In the genomic region with DNA sequence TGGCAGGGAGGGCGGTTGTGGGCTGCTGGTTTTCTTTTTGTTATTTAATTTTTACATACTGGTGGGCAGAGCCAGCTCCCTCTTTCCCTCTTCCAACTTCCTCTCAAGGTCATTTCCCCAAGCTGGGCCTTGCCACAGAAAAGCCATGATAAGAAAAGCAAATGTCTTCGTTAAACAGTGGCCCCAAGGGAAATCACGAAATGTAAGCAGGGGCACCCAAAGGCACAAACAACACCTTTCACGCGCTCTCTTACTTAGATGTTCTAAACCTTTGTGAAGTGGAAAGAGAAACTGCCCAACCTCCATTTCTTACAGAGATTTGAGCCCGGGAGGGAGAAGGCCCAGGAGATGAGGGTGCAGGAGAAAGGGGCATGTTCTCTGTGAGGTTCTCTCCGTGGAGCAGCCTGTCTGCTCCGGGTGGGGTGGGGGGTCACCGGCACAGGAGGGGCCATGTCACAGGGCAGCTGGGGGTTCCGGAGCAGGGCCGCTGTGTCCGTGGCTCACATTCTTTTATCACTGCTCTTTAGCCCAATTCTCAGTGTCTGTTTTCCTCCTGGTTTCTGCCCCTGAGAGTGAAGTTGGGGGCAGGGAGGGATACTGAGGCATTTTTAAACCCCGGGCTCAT, we compare ENCODE assay signal across 1 cellular context.
TF ChIP-seq lines count a peak whose summit lies in the region.

No MANE protein-coding gene starts in this region.

TF ChIP-seq in HepG2, 621 proteins besides CTCF, POLR2A, EP300 and RAD21 (continued from another document and continues in another):
- no peak for TF ChIP-seq KAT2B (IDR thresholded peaks at IDR 0.05; ENCODE audit: borderline replicate concordance, low read depth, low read length)
- TF ChIP-seq ZMYM4 (CRISPR knock-in tag; IDR thresholded peaks at IDR 0.05) = 0 out of 2 replicates have a peak, but pooled peaks have one; percentile 31
- no peak for TF ChIP-seq CBX2 (IDR thresholded peaks at IDR 0.05; ENCODE audit: low read depth, low read length)
- TF ChIP-seq CBX2 (CRISPR knock-in tag; IDR thresholded peaks at IDR 0.05; ENCODE audit: low read depth) = no peak
- TF ChIP-seq, protein P1, sequence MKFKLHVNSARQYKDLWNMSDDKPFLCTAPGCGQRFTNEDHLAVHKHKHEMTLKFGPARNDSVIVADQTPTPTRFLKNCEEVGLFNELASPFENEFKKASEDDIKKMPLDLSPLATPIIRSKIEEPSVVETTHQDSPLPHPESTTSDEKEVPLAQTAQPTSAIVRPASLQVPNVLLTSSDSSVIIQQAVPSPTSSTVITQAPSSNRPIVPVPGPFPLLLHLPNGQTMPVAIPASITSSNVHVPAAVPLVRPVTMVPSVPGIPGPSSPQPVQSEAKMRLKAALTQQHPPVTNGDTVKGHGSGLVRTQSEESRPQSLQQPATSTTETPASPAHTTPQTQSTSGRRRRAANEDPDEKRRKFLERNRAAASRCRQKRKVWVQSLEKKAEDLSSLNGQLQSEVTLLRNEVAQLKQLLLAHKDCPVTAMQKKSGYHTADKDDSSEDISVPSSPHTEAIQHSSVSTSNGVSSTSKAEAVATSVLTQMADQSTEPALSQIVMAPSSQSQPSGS (CRISPR knock-in tag; IDR thresholded peaks at IDR 0.05) = no peak
- TF ChIP-seq, protein P2, sequence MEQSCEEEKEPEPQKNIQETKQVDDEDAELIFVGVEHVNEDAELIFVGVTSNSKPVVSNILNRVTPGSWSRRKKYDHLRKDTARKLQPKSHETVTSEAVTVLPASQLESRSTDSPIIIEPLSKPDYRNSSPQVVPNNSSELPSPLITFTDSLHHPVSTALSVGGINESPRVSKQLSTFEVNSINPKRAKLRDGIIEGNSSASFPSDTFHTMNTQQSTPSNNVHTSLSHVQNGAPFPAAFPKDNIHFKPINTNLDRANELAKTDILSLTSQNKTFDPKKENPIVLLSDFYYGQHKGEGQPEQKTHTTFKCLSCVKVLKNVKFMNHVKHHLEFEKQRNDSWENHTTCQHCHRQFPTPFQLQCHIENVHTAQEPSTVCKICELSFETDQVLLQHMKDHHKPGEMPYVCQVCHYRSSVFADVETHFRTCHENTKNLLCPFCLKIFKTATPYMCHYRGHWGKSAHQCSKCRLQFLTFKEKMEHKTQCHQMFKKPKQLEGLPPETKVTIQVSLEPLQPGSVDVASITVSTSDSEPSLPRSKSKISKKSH (CRISPR knock-in tag; IDR thresholded peaks at IDR 0.05; ENCODE audit: borderline replicate concordance) = no peak
- no peak for TF ChIP-seq ZNF263 (CRISPR knock-in tag; IDR thresholded peaks at IDR 0.05)
- TF ChIP-seq, protein P3, sequence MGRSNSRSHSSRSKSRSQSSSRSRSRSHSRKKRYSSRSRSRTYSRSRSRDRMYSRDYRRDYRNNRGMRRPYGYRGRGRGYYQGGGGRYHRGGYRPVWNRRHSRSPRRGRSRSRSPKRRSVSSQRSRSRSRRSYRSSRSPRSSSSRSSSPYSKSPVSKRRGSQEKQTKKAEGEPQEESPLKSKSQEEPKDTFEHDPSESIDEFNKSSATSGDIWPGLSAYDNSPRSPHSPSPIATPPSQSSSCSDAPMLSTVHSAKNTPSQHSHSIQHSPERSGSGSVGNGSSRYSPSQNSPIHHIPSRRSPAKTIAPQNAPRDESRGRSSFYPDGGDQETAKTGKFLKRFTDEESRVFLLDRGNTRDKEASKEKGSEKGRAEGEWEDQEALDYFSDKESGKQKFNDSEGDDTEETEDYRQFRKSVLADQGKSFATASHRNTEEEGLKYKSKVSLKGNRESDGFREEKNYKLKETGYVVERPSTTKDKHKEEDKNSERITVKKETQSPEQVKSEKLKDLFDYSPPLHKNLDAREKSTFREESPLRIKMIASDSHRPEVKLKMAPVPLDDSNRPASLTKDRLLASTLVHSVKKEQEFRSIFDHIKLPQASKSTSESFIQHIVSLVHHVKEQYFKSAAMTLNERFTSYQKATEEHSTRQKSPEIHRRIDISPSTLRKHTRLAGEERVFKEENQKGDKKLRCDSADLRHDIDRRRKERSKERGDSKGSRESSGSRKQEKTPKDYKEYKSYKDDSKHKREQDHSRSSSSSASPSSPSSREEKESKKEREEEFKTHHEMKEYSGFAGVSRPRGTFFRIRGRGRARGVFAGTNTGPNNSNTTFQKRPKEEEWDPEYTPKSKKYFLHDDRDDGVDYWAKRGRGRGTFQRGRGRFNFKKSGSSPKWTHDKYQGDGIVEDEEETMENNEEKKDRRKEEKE (IDR thresholded peaks at IDR 0.05) = no peak
- TF ChIP-seq ZNF577 (CRISPR knock-in tag; IDR thresholded peaks at IDR 0.05; ENCODE audit: borderline replicate concordance, low read depth) = no peak
- no peak for TF ChIP-seq PRPF4 (IDR thresholded peaks at IDR 0.05; ENCODE audit: low read depth, low read length, poor library complexity, severe bottlenecking)
- TF ChIP-seq ZFX (CRISPR knock-in tag; IDR thresholded peaks at IDR 0.05; ENCODE audit: low read depth) = peak; percentile 39; the same call in 1 of the 2 replicates
- TF ChIP-seq, protein P4, sequence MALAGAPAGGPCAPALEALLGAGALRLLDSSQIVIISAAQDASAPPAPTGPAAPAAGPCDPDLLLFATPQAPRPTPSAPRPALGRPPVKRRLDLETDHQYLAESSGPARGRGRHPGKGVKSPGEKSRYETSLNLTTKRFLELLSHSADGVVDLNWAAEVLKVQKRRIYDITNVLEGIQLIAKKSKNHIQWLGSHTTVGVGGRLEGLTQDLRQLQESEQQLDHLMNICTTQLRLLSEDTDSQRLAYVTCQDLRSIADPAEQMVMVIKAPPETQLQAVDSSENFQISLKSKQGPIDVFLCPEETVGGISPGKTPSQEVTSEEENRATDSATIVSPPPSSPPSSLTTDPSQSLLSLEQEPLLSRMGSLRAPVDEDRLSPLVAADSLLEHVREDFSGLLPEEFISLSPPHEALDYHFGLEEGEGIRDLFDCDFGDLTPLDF (CRISPR knock-in tag; IDR thresholded peaks at IDR 0.05) = no peak
- TF ChIP-seq, protein P5, sequence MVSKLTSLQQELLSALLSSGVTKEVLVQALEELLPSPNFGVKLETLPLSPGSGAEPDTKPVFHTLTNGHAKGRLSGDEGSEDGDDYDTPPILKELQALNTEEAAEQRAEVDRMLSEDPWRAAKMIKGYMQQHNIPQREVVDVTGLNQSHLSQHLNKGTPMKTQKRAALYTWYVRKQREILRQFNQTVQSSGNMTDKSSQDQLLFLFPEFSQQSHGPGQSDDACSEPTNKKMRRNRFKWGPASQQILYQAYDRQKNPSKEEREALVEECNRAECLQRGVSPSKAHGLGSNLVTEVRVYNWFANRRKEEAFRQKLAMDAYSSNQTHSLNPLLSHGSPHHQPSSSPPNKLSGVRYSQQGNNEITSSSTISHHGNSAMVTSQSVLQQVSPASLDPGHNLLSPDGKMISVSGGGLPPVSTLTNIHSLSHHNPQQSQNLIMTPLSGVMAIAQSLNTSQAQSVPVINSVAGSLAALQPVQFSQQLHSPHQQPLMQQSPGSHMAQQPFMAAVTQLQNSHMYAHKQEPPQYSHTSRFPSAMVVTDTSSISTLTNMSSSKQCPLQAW (CRISPR knock-in tag; IDR thresholded peaks at IDR 0.05) = no peak
- no peak for TF ChIP-seq ASH2L (IDR thresholded peaks at IDR 0.05; ENCODE audit: insufficient read length, low read depth, low read length)
- no peak for TF ChIP-seq ZBTB7A (CRISPR knock-in tag; IDR thresholded peaks at IDR 0.05)
- TF ChIP-seq, protein P6, sequence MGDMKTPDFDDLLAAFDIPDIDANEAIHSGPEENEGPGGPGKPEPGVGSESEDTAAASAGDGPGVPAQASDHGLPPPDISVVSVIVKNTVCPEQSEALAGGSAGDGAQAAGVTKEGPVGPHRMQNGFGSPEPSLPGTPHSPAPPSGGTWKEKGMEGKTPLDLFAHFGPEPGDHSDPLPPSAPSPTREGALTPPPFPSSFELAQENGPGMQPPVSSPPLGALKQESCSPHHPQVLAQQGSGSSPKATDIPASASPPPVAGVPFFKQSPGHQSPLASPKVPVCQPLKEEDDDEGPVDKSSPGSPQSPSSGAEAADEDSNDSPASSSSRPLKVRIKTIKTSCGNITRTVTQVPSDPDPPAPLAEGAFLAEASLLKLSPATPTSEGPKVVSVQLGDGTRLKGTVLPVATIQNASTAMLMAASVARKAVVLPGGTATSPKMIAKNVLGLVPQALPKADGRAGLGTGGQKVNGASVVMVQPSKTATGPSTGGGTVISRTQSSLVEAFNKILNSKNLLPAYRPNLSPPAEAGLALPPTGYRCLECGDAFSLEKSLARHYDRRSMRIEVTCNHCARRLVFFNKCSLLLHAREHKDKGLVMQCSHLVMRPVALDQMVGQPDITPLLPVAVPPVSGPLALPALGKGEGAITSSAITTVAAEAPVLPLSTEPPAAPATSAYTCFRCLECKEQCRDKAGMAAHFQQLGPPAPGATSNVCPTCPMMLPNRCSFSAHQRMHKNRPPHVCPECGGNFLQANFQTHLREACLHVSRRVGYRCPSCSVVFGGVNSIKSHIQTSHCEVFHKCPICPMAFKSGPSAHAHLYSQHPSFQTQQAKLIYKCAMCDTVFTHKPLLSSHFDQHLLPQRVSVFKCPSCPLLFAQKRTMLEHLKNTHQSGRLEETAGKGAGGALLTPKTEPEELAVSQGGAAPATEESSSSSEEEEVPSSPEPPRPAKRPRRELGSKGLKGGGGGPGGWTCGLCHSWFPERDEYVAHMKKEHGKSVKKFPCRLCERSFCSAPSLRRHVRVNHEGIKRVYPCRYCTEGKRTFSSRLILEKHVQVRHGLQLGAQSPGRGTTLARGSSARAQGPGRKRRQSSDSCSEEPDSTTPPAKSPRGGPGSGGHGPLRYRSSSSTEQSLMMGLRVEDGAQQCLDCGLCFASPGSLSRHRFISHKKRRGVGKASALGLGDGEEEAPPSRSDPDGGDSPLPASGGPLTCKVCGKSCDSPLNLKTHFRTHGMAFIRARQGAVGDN (CRISPR knock-in tag; IDR thresholded peaks at IDR 0.05) = peak; percentile 41; the same call in 1 of the 2 replicates
- no peak for TF ChIP-seq TOE1 (CRISPR knock-in tag; IDR thresholded peaks at IDR 0.05)
- TF ChIP-seq ATF7-NPFF (CRISPR knock-in tag; IDR thresholded peaks at IDR 0.05; ENCODE audit: low read depth) = no peak
- TF ChIP-seq SPEN (CRISPR knock-in tag; IDR thresholded peaks at IDR 0.05; ENCODE audit: low read depth) = no peak
- no peak for TF ChIP-seq NFKB2 (CRISPR knock-in tag; IDR thresholded peaks at IDR 0.05; ENCODE audit: borderline replicate concordance)
- TF ChIP-seq HNF4A (CRISPR knock-in tag; IDR thresholded peaks at IDR 0.05) = 0 out of 2 replicates have a peak, but pooled peaks have one; percentile 21
- TF ChIP-seq ZNF121 (CRISPR knock-in tag; IDR thresholded peaks at IDR 0.05) = no peak
- no peak for TF ChIP-seq RARA (CRISPR knock-in tag; IDR thresholded peaks at IDR 0.05)
- no peak for TF ChIP-seq NCOR1 (IDR thresholded peaks at IDR 0.05; ENCODE audit: borderline replicate concordance, low read length)
- TF ChIP-seq CBX5 (CRISPR knock-in tag; IDR thresholded peaks at IDR 0.05; ENCODE audit: borderline replicate concordance) = no peak
- TF ChIP-seq MBNL3 (CRISPR knock-in tag; conservative IDR thresholded peaks at IDR 0.05) = no peak
- no peak; the same call in 1 of the 2 replicates for TF ChIP-seq FOXA3 (CRISPR knock-in tag; IDR thresholded peaks at IDR 0.05)
- TF ChIP-seq, protein P7, sequence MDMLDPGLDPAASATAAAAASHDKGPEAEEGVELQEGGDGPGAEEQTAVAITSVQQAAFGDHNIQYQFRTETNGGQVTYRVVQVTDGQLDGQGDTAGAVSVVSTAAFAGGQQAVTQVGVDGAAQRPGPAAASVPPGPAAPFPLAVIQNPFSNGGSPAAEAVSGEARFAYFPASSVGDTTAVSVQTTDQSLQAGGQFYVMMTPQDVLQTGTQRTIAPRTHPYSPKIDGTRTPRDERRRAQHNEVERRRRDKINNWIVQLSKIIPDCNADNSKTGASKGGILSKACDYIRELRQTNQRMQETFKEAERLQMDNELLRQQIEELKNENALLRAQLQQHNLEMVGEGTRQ (IDR thresholded peaks at IDR 0.05; ENCODE audit: low read depth, low read length) = no peak
- TF ChIP-seq, protein P7 (CRISPR knock-in tag; IDR thresholded peaks at IDR 0.05; ENCODE audit: borderline replicate concordance) = no peak
- TF ChIP-seq MIER3 (CRISPR knock-in tag; IDR thresholded peaks at IDR 0.05; ENCODE audit: borderline replicate concordance) = no peak
- TF ChIP-seq SALL1 (CRISPR knock-in tag; IDR thresholded peaks at IDR 0.05) = peak; percentile 10; the same call in 1 of the 2 replicates
- no peak for TF ChIP-seq ZNF160 (CRISPR knock-in tag; IDR thresholded peaks at IDR 0.05)
- TF ChIP-seq SRSF9 (IDR thresholded peaks at IDR 0.05; ENCODE audit: borderline replicate concordance, insufficient read depth, low read depth, low read length, poor library complexity, severe bottlenecking) = no peak
- TF ChIP-seq POLR2AphosphoS5 (IDR thresholded peaks at IDR 0.05; ENCODE audit: low read depth, low read length) = no peak
- TF ChIP-seq, protein P8, sequence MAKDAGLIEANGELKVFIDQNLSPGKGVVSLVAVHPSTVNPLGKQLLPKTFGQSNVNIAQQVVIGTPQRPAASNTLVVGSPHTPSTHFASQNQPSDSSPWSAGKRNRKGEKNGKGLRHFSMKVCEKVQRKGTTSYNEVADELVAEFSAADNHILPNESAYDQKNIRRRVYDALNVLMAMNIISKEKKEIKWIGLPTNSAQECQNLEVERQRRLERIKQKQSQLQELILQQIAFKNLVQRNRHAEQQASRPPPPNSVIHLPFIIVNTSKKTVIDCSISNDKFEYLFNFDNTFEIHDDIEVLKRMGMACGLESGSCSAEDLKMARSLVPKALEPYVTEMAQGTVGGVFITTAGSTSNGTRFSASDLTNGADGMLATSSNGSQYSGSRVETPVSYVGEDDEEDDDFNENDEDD (CRISPR knock-in tag; IDR thresholded peaks at IDR 0.05; ENCODE audit: borderline replicate concordance) = no peak
- no peak for TF ChIP-seq ZNF251 (CRISPR knock-in tag; IDR thresholded peaks at IDR 0.05)
- TF ChIP-seq ZNF292 (CRISPR knock-in tag; IDR thresholded peaks at IDR 0.05; ENCODE audit: borderline replicate concordance, low read depth) = 0 out of 2 replicates have a peak, but pooled peaks have one; percentile 26
- no peak for TF ChIP-seq ZNF672 (CRISPR knock-in tag; IDR thresholded peaks at IDR 0.05)
- no peak for TF ChIP-seq HES4 (CRISPR knock-in tag; IDR thresholded peaks at IDR 0.05; ENCODE audit: borderline replicate concordance)
- TF ChIP-seq, protein P9, sequence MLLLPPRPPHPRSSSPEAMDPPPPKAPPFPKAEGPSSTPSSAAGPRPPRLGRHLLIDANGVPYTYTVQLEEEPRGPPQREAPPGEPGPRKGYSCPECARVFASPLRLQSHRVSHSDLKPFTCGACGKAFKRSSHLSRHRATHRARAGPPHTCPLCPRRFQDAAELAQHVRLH (CRISPR knock-in tag; IDR thresholded peaks at IDR 0.05; ENCODE audit: borderline replicate concordance, low read depth) = no peak
- no peak for TF ChIP-seq ZNF766 (CRISPR knock-in tag; IDR thresholded peaks at IDR 0.05; ENCODE audit: borderline replicate concordance)
- TF ChIP-seq, protein P10, sequence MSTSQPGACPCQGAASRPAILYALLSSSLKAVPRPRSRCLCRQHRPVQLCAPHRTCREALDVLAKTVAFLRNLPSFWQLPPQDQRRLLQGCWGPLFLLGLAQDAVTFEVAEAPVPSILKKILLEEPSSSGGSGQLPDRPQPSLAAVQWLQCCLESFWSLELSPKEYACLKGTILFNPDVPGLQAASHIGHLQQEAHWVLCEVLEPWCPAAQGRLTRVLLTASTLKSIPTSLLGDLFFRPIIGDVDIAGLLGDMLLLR (CRISPR knock-in tag; IDR thresholded peaks at IDR 0.05) = no peak
- TF ChIP-seq CEBPG (CRISPR knock-in tag; IDR thresholded peaks at IDR 0.05) = no peak
- TF ChIP-seq ZSCAN30 (CRISPR knock-in tag; IDR thresholded peaks at IDR 0.05) = no peak
